Comparison of ENCODE assay signal across 22 cellular contexts in the genomic region with DNA sequence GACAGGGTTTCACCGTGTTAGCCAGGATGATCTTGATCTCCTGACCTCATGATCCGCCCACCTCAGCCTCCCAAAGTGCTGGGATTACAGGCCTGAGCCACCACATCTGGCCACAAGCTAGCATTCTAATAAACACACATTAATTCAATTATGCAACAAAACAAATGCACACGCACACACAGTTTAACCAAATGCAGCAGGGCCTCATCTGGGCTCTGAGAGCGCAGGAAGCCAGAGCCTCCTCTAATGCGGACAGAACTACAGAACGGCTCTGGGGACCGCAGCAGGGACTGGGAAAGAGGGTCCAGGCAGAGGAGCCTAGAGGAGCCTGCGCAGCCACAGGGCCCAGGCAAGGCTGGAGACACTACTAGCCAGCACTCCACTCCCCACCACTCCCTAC.
"Had no signal": no experiment of that assay in that cellular context is flagged by ENCODE, and none has a peak within 500 bp of the region (broad histone marks: within the 10 kb centered on the region; RNA-seq: fewer than 3 reads in every experiment).

No MANE protein-coding gene starts in this region.

- DNase-seq: activated CD4-positive, alpha-beta memory T cell treated with anti-CD3 and anti-CD28 coated beads for 36 hours; activated CD4-positive, alpha-beta T cell treated with anti-CD3 and anti-CD28 coated beads, Interleukin-2, amount 10 ng/mL, durations not matched to agents 7 days and 5 days; activated CD4-positive, CD25-positive, alpha-beta regulatory T cell; activated CD8-positive, alpha-beta memory T cell treated with anti-CD3 and anti-CD28 coated beads for 24 hours; activated effector memory CD4-positive, alpha-beta T cell treated with anti-CD3 and anti-CD28 coated beads, Interleukin-2, amount 50 U/mL, for 16 hours; activated naive CD4-positive, alpha-beta T cell treated with Interleukin-2 at 50 U/mL for 16 hours; activated naive CD8-positive, alpha-beta T cell treated with anti-CD3 and anti-CD28 coated beads, Interleukin-2, amount 50 U/mL, for 24 hours; activated T-cell treated with anti-CD3 and anti-CD28 coated beads, Interleukin-2, amount 50 U/mL, for 4 hours; amygdala; Kasumi-1; NCI-H1048; NCI-H146; NCI-H187 treated with DMSO at 0.1 percent for 48 hours; NCI-H2081 treated with DMSO at 0.1 percent for 48 hours; NCI-H446; NCI-H524 treated with DMSO at 0.1 percent for 48 hours; NCI-H748 treated with DMSO at 0.1 percent for 48 hours; Peyer's patch; SHP77 treated with DMSO at 0.1 percent for 48 hours; T-cell had no signal

- H3K9me3 ChIP-seq: Peyer's patch had no signal

- H3K4me3 ChIP-seq: Peyer's patch had no signal

- H3K27ac ChIP-seq: Peyer's patch, VCaP had no signal

- H3K27me3 ChIP-seq: Peyer's patch had no signal

- ATAC-seq: activated naive CD4-positive, alpha-beta T cell treated with anti-CD3 and anti-CD28 coated beads, Interleukin-2, amount 50 U/mL, for 72 hours; activated naive CD8-positive, alpha-beta T cell treated with anti-CD3 and anti-CD28 coated beads, Interleukin-2, amount 50 U/mL, for 24 hours; activated T-cell treated with anti-CD3 and anti-CD28 coated beads, Interleukin-2, amount 50 U/mL, for 4 hours; T-cell had no signal
